In genomic region chr19:47100290-47100689, GRCh38 we compare ENCODE assay signal across 15 cellular contexts. TPM values are rescaled to one million over a fixed set of nuclear protein-coding genes. Genes with fewer than 3 reads are reported as not detected.
DNase-seq lines count a peak whose midpoint lies in the region; ATAC-seq, FAIRE-seq and TF ChIP-seq lines count a peak whose summit lies in the region.
"Had no signal": no experiment of that assay in that cellular context is flagged by ENCODE, and none has a peak within 500 bp of the region (broad histone marks: within the 10 kb centered on the region; RNA-seq: fewer than 3 reads in every experiment).

No MANE protein-coding gene starts in this region.

- no peaks in the 10 kb centered on the region for H3K9me3 ChIP-seq in K562 (replicated peaks; ENCODE audit: control insufficient read depth, insufficient read depth, low read depth, low read length)
- no peaks in the 10 kb centered on the region for H3K9me3 ChIP-seq in SK-N-SH

- H3F3A ChIP-seq in SK-N-SH (replicated peaks; ENCODE audit: insufficient read depth): peaks cover 4% of the 10 kb centered on the region

- TF ChIP-seq CTCF in K562 (IDR thresholded peaks at IDR 0.05 in 2 of 3, conservative IDR thresholded peaks at IDR 0.05 in 1 of 3; ENCODE audit: insufficient read depth in 2 of 3, low read depth in 1 of 3, low read length in 3 of 3) (0 out of 6 replicates have a peak, but pooled peaks of 1 of the 3 experiments have one; percentile 7), SK-N-SH (IDR thresholded peaks at IDR 0.05) (no peak)

- no peak for TF ChIP-seq RAD21 in K562 (CRISPR knock-in tag; conservative IDR thresholded peaks at IDR 0.05 in 1 of 2, IDR thresholded peaks at IDR 0.05 in 1 of 2)
- TF ChIP-seq RAD21 in SK-N-SH (IDR thresholded peaks at IDR 0.05; ENCODE audit: low read length): no peak

- intact Hi-C loops in activated CD4-positive, alpha-beta memory T cell treated with anti-CD3 and anti-CD28 coated beads for 36 hours (cut with micrococcal nuclease): no loop called here
- intact Hi-C loops in K562 (cut with micrococcal nuclease): no loop called here

- H3K27me3 ChIP-seq in K562 (ENCODE audit: control insufficient read depth in 2 of 2, insufficient read depth in 2 of 2, low read length in 2 of 2) (no peaks in the 10 kb centered on the region), SK-N-SH (ENCODE audit: insufficient read depth) (no peaks in the 10 kb centered on the region)
- H3K27me3 ChIP-seq: foreskin keratinocyte had no signal

- no peak overlapping the region for H3K4me3 Mint-ChIP-seq in activated CD4-positive, alpha-beta memory T cell treated with anti-CD3 and anti-CD28 coated beads for 36 hours
- no peak overlapping the region for H3K4me3 Mint-ChIP-seq in activated CD4-positive, alpha-beta memory T cell treated with anti-CD3 and anti-CD28 coated beads, Interleukin-2, amount 10 ng/mL, durations not matched to agents 7 days and 5 days

- no peak for ATAC-seq in K562
- no peak for ATAC-seq in GM19397 (IDR thresholded peaks at IDR 0.05; ENCODE audit: unreplicated experiment)
- ATAC-seq: foreskin keratinocyte, SK-N-SH treated with all-trans-retinoic acid at 6 μM for 48 hours had no signal

- no peak for TF ChIP-seq POLR2A in K562 (conservative IDR thresholded peaks at IDR 0.05)

- CTCF ChIA-PET in activated CD4-positive, alpha-beta memory T cell treated with anti-CD3 and anti-CD28 coated beads for 36 hours (lab: Charles Lee): no interaction called here
- CTCF ChIA-PET in activated CD4-positive, alpha-beta memory T cell treated with anti-CD3 and anti-CD28 coated beads, Interleukin-2, amount 10 ng/mL, durations not matched to agents 7 days and 5 days (lab: Charles Lee): interaction anchor here (1.5 kb wide), 1 partner anchor 21 kb away, joined by 7 read pairs; no protein-coding TSS in a partner anchor
- CTCF ChIA-PET in K562 (lab: Yijun Ruan, JAX; ENCODE audit: low intra/inter-chr PET ratio): no interaction called here
- CTCF ChIA-PET in SK-N-SH (lab: Yijun Ruan, JAX): interaction anchor here (1.0 kb wide), 1 partner anchor 14 kb away, joined by 4 read pairs; the partner anchor contains the start of gene ZC3H4

- no peaks in the 10 kb centered on the region for H3K9me3 Mint-ChIP-seq in activated CD4-positive, alpha-beta memory T cell treated with anti-CD3 and anti-CD28 coated beads for 36 hours
- no peaks in the 10 kb centered on the region for H3K9me3 Mint-ChIP-seq in activated CD4-positive, alpha-beta memory T cell treated with anti-CD3 and anti-CD28 coated beads, Interleukin-2, amount 10 ng/mL, durations not matched to agents 7 days and 5 days

- H2AFZ ChIP-seq in K562 (ENCODE audit: low read depth, low read length) (no peak overlapping the region), SK-N-SH (ENCODE audit: low read depth) (no peak overlapping the region)
- H2AFZ ChIP-seq: PC-9 had no signal

- H3K27me3 Mint-ChIP-seq in activated CD4-positive, alpha-beta memory T cell treated with anti-CD3 and anti-CD28 coated beads for 36 hours: no peaks in the 10 kb centered on the region
- no peaks in the 10 kb centered on the region for H3K27me3 Mint-ChIP-seq in activated CD4-positive, alpha-beta memory T cell treated with anti-CD3 and anti-CD28 coated beads, Interleukin-2, amount 10 ng/mL, durations not matched to agents 7 days and 5 days

- peak overlapping the region; percentile 73; the same call in 2 of the 3 replicates for H3K27ac ChIP-seq in K562 (ENCODE audit: extremely low read depth, low read depth, low read length)
- no peak overlapping the region for H3K27ac ChIP-seq in SK-N-SH (ENCODE audit: low read depth in 2 of 2, low read length in 1 of 2)
- H3K27ac ChIP-seq: foreskin keratinocyte, PC-9 had no signal

- H3K4me1 ChIP-seq in K562 (replicated peaks in 1 of 2; ENCODE audit: control insufficient read depth in 2 of 2, insufficient read depth in 2 of 2, low read length in 2 of 2) (peaks cover 19 to 27% of the 10 kb centered on the region in 2 experiments; a peak in 4 of 5 replicates), SK-N-SH (ENCODE audit: control insufficient read depth in 1 of 2, insufficient read depth in 2 of 2, low read depth in 1 of 2, low read length in 1 of 2) (peaks cover 0 to 5% of the 10 kb centered on the region in 2 experiments; a peak in 1 of 4 replicates)

- H3K9me2 ChIP-seq in SK-N-SH: no peaks in the 10 kb centered on the region

- H3K9ac ChIP-seq in K562 (ENCODE audit: insufficient read depth in 1 of 2, low read depth in 2 of 2, low read length in 2 of 2) (peak overlapping the region; percentile 18 to 43; a peak in 3 of 4 replicates), SK-N-SH (no peak overlapping the region)

- H3K27ac Mint-ChIP-seq in activated CD4-positive, alpha-beta memory T cell treated with anti-CD3 and anti-CD28 coated beads for 36 hours: peak overlapping the region; percentile 32
- H3K27ac Mint-ChIP-seq in activated CD4-positive, alpha-beta memory T cell treated with anti-CD3 and anti-CD28 coated beads, Interleukin-2, amount 10 ng/mL, durations not matched to agents 7 days and 5 days: no peak overlapping the region

- peak overlapping the region; percentile 17; the same call in 1 of the 2 replicates for H3K4me2 ChIP-seq in K562 (ENCODE audit: insufficient read depth, low read length)
- H3K4me2 ChIP-seq in SK-N-SH: no peak overlapping the region
- H3K4me2 ChIP-seq: PC-9 had no signal

- H3K79me2 ChIP-seq in K562 (ENCODE audit: control insufficient read depth, insufficient read depth, low read length) (peaks cover 92% of the 10 kb centered on the region), SK-N-SH (ENCODE audit: insufficient read depth) (peaks cover 100% of the 10 kb centered on the region)

- H4K20me1 ChIP-seq in K562 (replicated peaks; ENCODE audit: control insufficient read depth, insufficient read depth, low read length): no peaks in the 10 kb centered on the region
- peaks cover 73% of the 10 kb centered on the region for H4K20me1 ChIP-seq in SK-N-SH (ENCODE audit: insufficient read depth)

- peaks cover 11% of the 10 kb centered on the region for H3K36me3 Mint-ChIP-seq in activated CD4-positive, alpha-beta memory T cell treated with anti-CD3 and anti-CD28 coated beads for 36 hours
- H3K36me3 Mint-ChIP-seq in activated CD4-positive, alpha-beta memory T cell treated with anti-CD3 and anti-CD28 coated beads, Interleukin-2, amount 10 ng/mL, durations not matched to agents 7 days and 5 days (ENCODE audit: low read depth): peaks cover 48% of the 10 kb centered on the region

- FAIRE-seq in K562 (lab: Jason Lieb, UNC): peak; percentile 19

- no peak for TF ChIP-seq EP300 in K562 (IDR thresholded peaks at IDR 0.05; ENCODE audit: low read length)
- TF ChIP-seq EP300 in SK-N-SH (IDR thresholded peaks at IDR 0.05; ENCODE audit: borderline replicate concordance in 1 of 2, low read depth in 1 of 2, low read length in 1 of 2): no peak

- 99% methylated on average over 5 of the region's 5 CpGs for WGBS in K562 (ENCODE audit: insufficient coverage, low coverage, missing lambda C conversion rate)
- WGBS in SK-N-SH (ENCODE audit: low lambda C conversion rate): 100% methylated on average over 5 of the region's 5 CpGs

- H3K4me3 ChIP-seq in K562: no peak overlapping the region
- H3K4me3 ChIP-seq in SK-N-SH (ENCODE audit: low read depth in 2 of 2, low read length in 1 of 2): no peak overlapping the region
- H3K4me3 ChIP-seq: PC-9 had no signal

- H3K4me1 Mint-ChIP-seq in activated CD4-positive, alpha-beta memory T cell treated with anti-CD3 and anti-CD28 coated beads for 36 hours (ENCODE audit: low read depth): peaks cover 58% of the 10 kb centered on the region
- peaks cover 63% of the 10 kb centered on the region for H3K4me1 Mint-ChIP-seq in activated CD4-positive, alpha-beta memory T cell treated with anti-CD3 and anti-CD28 coated beads, Interleukin-2, amount 10 ng/mL, durations not matched to agents 7 days and 5 days

- H3K9me1 ChIP-seq in K562 (ENCODE audit: control insufficient read depth, insufficient read depth, low read length): peaks cover 3% of the 10 kb centered on the region

- BruUV-seq in K562 (replicated peaks; lab: Mats Ljungman, UMichigan): TSS peak; percentile 13

- H3K36me3 ChIP-seq in K562 (ENCODE audit: control insufficient read depth, insufficient read depth, low read length) (peaks cover 63% of the 10 kb centered on the region; the same call in 2 of the 3 replicates), SK-N-SH (replicated peaks in 1 of 2; ENCODE audit: control insufficient read depth in 1 of 2, insufficient read depth in 2 of 2, low read length in 1 of 2) (peaks cover 11 to 21% of the 10 kb centered on the region in 2 experiments)

- POLR2A ChIA-PET in activated CD4-positive, alpha-beta memory T cell treated with anti-CD3 and anti-CD28 coated beads for 36 hours (lab: Charles Lee): no interaction called here
- POLR2A ChIA-PET in activated CD4-positive, alpha-beta memory T cell treated with anti-CD3 and anti-CD28 coated beads, Interleukin-2, amount 10 ng/mL, durations not matched to agents 7 days and 5 days (lab: Charles Lee): interaction anchor here (10.2 kb wide), 1 partner anchor 9 kb away, joined by 704 read pairs; the partner anchor contains the start of gene ZC3H4
- POLR2A ChIA-PET in K562 (lab: Yijun Ruan, JAX): interaction anchor here (0.8 to 2.1 kb wide), 3 partner anchors 8 to 10 kb away, joined by 4 to 8 read pairs (median 4); no protein-coding TSS in a partner anchor
- POLR2A ChIA-PET in SK-N-SH (lab: Yijun Ruan, JAX): no interaction called here

- in situ Hi-C loops in K562 (cut with MboI): no loop called here

- DNase-seq in activated CD4-positive, alpha-beta memory T cell treated with anti-CD3 and anti-CD28 coated beads for 36 hours: peak; percentile 63
- DNase-seq in activated CD4-positive, alpha-beta memory T cell treated with anti-CD3 and anti-CD28 coated beads, Interleukin-2, amount 10 ng/mL, durations not matched to agents 7 days and 5 days: no peak
- DNase-seq in MV-4-11 (lab: John Stamatoyannopoulos, UW) (peak; percentile 34), K562 (ENCODE audit: extremely low read depth in 1 of 4, low spot score in 3 of 4) (peak in 1 of 4 experiments; percentile 18), SK-N-SH (no peak), DMS79 treated with DMSO at 0.1 percent for 48 hours (lab: John Stamatoyannopoulos, UW) (no peak)
- DNase-seq in stimulated activated CD8-positive, alpha-beta memory T cell treated with anti-CD3 and anti-CD28 coated beads, Interleukin-4, amount 100 ng/mL, for 48 hours: peak; percentile 50
- DNase-seq: amniotic stem cell, DMS153, foreskin keratinocyte, NCI-H187, NCI-H69, PC-9 had no signal

RNA-seq across cellular contexts. Expression of gene ZC3H4, which starts 13.3 kb away (rescaled TPM):
- 10 to 100 TPM; 77.1 to 78.6 TPM for total RNA-seq in activated CD4-positive, alpha-beta memory T cell treated with anti-CD3 and anti-CD28 coated beads for 36 hours
- 100 to 1,000 TPM in 1 of 2 experiments, 10 to 100 TPM in 1; 98.3 to 104 TPM for total RNA-seq in activated CD4-positive, alpha-beta memory T cell treated with anti-CD3 and anti-CD28 coated beads, Interleukin-2, amount 10 ng/mL, durations not matched to agents 7 days and 5 days
- 66.1 and 83.6 TPM in 2 replicates for total RNA-seq in K562 (2011; cell fraction: chromatin; rRNA removed; ENCODE audit: low replicate concordance)
- 24.1 and 34.0 TPM in 2 replicates for total RNA-seq in K562 (2011; cell fraction: nucleolus; rRNA removed)
- total RNA-seq in K562 (2011; cell fraction: nucleoplasm; rRNA removed): 30.9 TPM in 2 replicates
- total RNA-seq in K562 (2014; rRNA removed) (18.3 and 26.0 TPM in 2 replicates), K562 (2014; rRNA removed; fragmentation: Illumina TruSeq; extraction: Trizol) (19.6 and 24.1 TPM in 2 replicates), K562 (2015; rRNA removed; fragmentation: Illumina TruSeq; extraction: Trizol) (13.2 and 19.1 TPM in 2 replicates), K562 (2021) (59.5 and 75.6 TPM in 2 replicates)
- polyA plus RNA-seq in K562 (2011; rRNA removed) (4.0 and 5.3 TPM in 2 replicates), K562 (2014; fragmentation: Illumina TruSeq; extraction: Trizol) (33.5 and 33.7 TPM in 2 replicates), K562 (2014; fragmentation: Nextera tagmentation; extraction: Ambion mirVana) (1 to 10 TPM; 2.2 to 8.0 TPM), K562 (2014; rRNA removed) (14.4 and 17.6 TPM in 2 replicates), SK-N-SH (2012; rRNA removed) (3.9 and 7.6 TPM in 2 replicates)
- 2.2 and 3.7 TPM in 2 replicates for polyA plus RNA-seq in K562 (2011; cell fraction: cytosol; rRNA removed)
- 14.1 and 22.9 TPM in 2 replicates for polyA plus RNA-seq in K562 (2011; cell fraction: nucleus; rRNA removed)
- 11.1 and 39.1 TPM in 2 replicates for polyA plus RNA-seq in K562 (2012)
- 14.0 and 14.6 TPM in 2 replicates for polyA minus RNA-seq in K562 (2011; rRNA and poly(A)+ RNA removed)
- 23.3 and 31.7 TPM in 2 replicates for polyA minus RNA-seq in K562 (2011; cell fraction: cytosol; rRNA and poly(A)+ RNA removed)
- polyA minus RNA-seq in K562 (2011; cell fraction: nucleus; rRNA and poly(A)+ RNA removed): 7.5 and 15.8 TPM in 2 replicates
- polyA plus RNA-seq in SK-N-SH (2012; cell fraction: cytosol; rRNA removed): 4.6 and 5.7 TPM in 2 replicates
- polyA plus RNA-seq in SK-N-SH (2012; cell fraction: nucleus; rRNA removed): 14.8 and 20.3 TPM in 2 replicates

RNA-seq across cellular contexts. Expression of gene SAE1, which starts 30.3 kb away (rescaled TPM):
- total RNA-seq in activated CD4-positive, alpha-beta memory T cell treated with anti-CD3 and anti-CD28 coated beads for 36 hours: 100 to 1,000 TPM; 154 to 157 TPM
- 100 to 1,000 TPM; 150 TPM for total RNA-seq in activated CD4-positive, alpha-beta memory T cell treated with anti-CD3 and anti-CD28 coated beads, Interleukin-2, amount 10 ng/mL, durations not matched to agents 7 days and 5 days
- 86.7 and 121 TPM in 2 replicates for total RNA-seq in K562 (2011; cell fraction: chromatin; rRNA removed; ENCODE audit: low replicate concordance)
- total RNA-seq in K562 (2011; cell fraction: nucleolus; rRNA removed): 37.9 and 42.4 TPM in 2 replicates
- 54.9 and 55.4 TPM in 2 replicates for total RNA-seq in K562 (2011; cell fraction: nucleoplasm; rRNA removed)
- 194 and 213 TPM in 2 replicates for total RNA-seq in K562 (2014; rRNA removed)
- total RNA-seq in K562 (2014; rRNA removed; fragmentation: Illumina TruSeq; extraction: Trizol): 215 and 244 TPM in 2 replicates
- total RNA-seq in K562 (2015; rRNA removed; fragmentation: Illumina TruSeq; extraction: Trizol): 220 and 231 TPM in 2 replicates
- total RNA-seq in K562 (2021): 205 and 217 TPM in 2 replicates
- 199 and 297 TPM in 2 replicates for polyA plus RNA-seq in K562 (2011; rRNA removed)
- 175 and 205 TPM in 2 replicates for polyA plus RNA-seq in K562 (2011; cell fraction: cytosol; rRNA removed)
- polyA plus RNA-seq in K562 (2011; cell fraction: nucleus; rRNA removed): 41.2 and 60.5 TPM in 2 replicates
- 207 and 215 TPM in 2 replicates for polyA plus RNA-seq in K562 (2012)
- polyA plus RNA-seq in K562 (2014; fragmentation: Illumina TruSeq; extraction: Trizol): 293 and 299 TPM in 2 replicates
- polyA plus RNA-seq in K562 (2014; fragmentation: Nextera tagmentation; extraction: Ambion mirVana): 100 to 1,000 TPM in 1 of 2 experiments, 10 to 100 TPM in 1; 82.8 to 133 TPM
- polyA plus RNA-seq in K562 (2014; rRNA removed): 250 and 273 TPM in 2 replicates
- 138 and 156 TPM in 2 replicates for polyA minus RNA-seq in K562 (2011; rRNA and poly(A)+ RNA removed)
- polyA minus RNA-seq in K562 (2011; cell fraction: cytosol; rRNA and poly(A)+ RNA removed): 63.5 and 64.3 TPM in 2 replicates
- polyA minus RNA-seq in K562 (2011; cell fraction: nucleus; rRNA and poly(A)+ RNA removed): 11.0 and 20.4 TPM in 2 replicates
- polyA plus RNA-seq in SK-N-SH (2012; rRNA removed): 123 and 126 TPM in 2 replicates
- polyA plus RNA-seq in SK-N-SH (2012; cell fraction: cytosol; rRNA removed): 137 and 140 TPM in 2 replicates
- polyA plus RNA-seq in SK-N-SH (2012; cell fraction: nucleus; rRNA removed): 44.7 and 62.7 TPM in 2 replicates

RNA-seq across cellular contexts. Expression of gene TMEM160, which starts 51.9 kb away (rescaled TPM):
- 10 to 100 TPM; 62.8 to 69.8 TPM for total RNA-seq in activated CD4-positive, alpha-beta memory T cell treated with anti-CD3 and anti-CD28 coated beads for 36 hours
- total RNA-seq in activated CD4-positive, alpha-beta memory T cell treated with anti-CD3 and anti-CD28 coated beads, Interleukin-2, amount 10 ng/mL, durations not matched to agents 7 days and 5 days: 10 to 100 TPM; 56.2 to 56.3 TPM
- total RNA-seq in K562 (2011; cell fraction: chromatin; rRNA removed; ENCODE audit: low replicate concordance): 1.5 and 6.1 TPM in 2 replicates
- total RNA-seq in K562 (2011; cell fraction: nucleolus; rRNA removed): 30.7 and 31.5 TPM in 2 replicates
- 10.5 and 11.2 TPM in 2 replicates for total RNA-seq in K562 (2011; cell fraction: nucleoplasm; rRNA removed)
- total RNA-seq in K562 (2014; rRNA removed) (95.2 and 166 TPM in 2 replicates), K562 (2014; rRNA removed; fragmentation: Illumina TruSeq; extraction: Trizol) (0.64 and 2.4 TPM in 2 replicates), K562 (2015; rRNA removed; fragmentation: Illumina TruSeq; extraction: Trizol) (2.4 and 4.4 TPM in 2 replicates), K562 (2021) (77.6 and 79.5 TPM in 2 replicates)
- polyA plus RNA-seq in K562 (2011; rRNA removed) (8.7 and 14.0 TPM in 2 replicates), K562 (2014; fragmentation: Illumina TruSeq; extraction: Trizol) (1.4 TPM in 1 of 2 replicates, not detected in the other), K562 (2014; fragmentation: Nextera tagmentation; extraction: Ambion mirVana) (under 1 TPM; 0.10 to 0.25 TPM), K562 (2014; rRNA removed) (85.9 and 90.7 TPM in 2 replicates), SK-N-SH (2012; rRNA removed) (33.0 and 40.1 TPM in 2 replicates)
- polyA plus RNA-seq in K562 (2011; cell fraction: cytosol; rRNA removed): 44.0 and 160 TPM in 2 replicates
- 12.9 and 22.9 TPM in 2 replicates for polyA plus RNA-seq in K562 (2011; cell fraction: nucleus; rRNA removed)
- 30.2 and 35.3 TPM in 2 replicates for polyA plus RNA-seq in K562 (2012)
- polyA minus RNA-seq in K562 (2011; rRNA and poly(A)+ RNA removed): 0.69 and 0.74 TPM in 2 replicates
- polyA minus RNA-seq in K562 (2011; cell fraction: cytosol; rRNA and poly(A)+ RNA removed): 9.9 and 19.5 TPM in 2 replicates
- polyA minus RNA-seq in K562 (2011; cell fraction: nucleus; rRNA and poly(A)+ RNA removed): 7.0 and 7.9 TPM in 2 replicates
- polyA plus RNA-seq in SK-N-SH (2012; cell fraction: cytosol; rRNA removed): 16.8 and 26.2 TPM in 2 replicates
- polyA plus RNA-seq in SK-N-SH (2012; cell fraction: nucleus; rRNA removed): 13.8 and 35.6 TPM in 2 replicates

Comparison
In these comparisons a context has a peak if more than half of its experiments do, and no peak if none do; other contexts are left out.
1. DNase-seq: peak in activated CD4-positive, alpha-beta memory T cell treated with anti-CD3 and anti-CD28 coated beads for 36 hours (single experiment), MV-4-11 (single experiment) and stimulated activated CD8-positive, alpha-beta memory T cell treated with anti-CD3 and anti-CD28 coated beads, Interleukin-4, amount 100 ng/mL, for 48 hours (single experiment); none in activated CD4-positive, alpha-beta memory T cell treated with anti-CD3 and anti-CD28 coated beads, Interleukin-2, amount 10 ng/mL, durations not matched to agents 7 days and 5 days (single experiment), SK-N-SH (single experiment) and DMS79 treated with DMSO at 0.1 percent for 48 hours (single experiment).
2. CTCF ChIA-PET loops: an anchor here in activated CD4-positive, alpha-beta memory T cell treated with anti-CD3 and anti-CD28 coated beads, Interleukin-2, amount 10 ng/mL, durations not matched to agents 7 days and 5 days (1.5 kb wide) and SK-N-SH (1.0 kb wide); none called in activated CD4-positive, alpha-beta memory T cell treated with anti-CD3 and anti-CD28 coated beads for 36 hours and K562.
3. POLR2A ChIA-PET loops: an anchor here in activated CD4-positive, alpha-beta memory T cell treated with anti-CD3 and anti-CD28 coated beads, Interleukin-2, amount 10 ng/mL, durations not matched to agents 7 days and 5 days (10.2 kb wide) and K562 (0.8 to 2.1 kb wide); none called in activated CD4-positive, alpha-beta memory T cell treated with anti-CD3 and anti-CD28 coated beads for 36 hours and SK-N-SH.